In genomic region chr7:90563286-90563685, GRCh38 we compare ENCODE assay signal across 17 cellular contexts. TPM values are rescaled to one million over a fixed set of nuclear protein-coding genes. Genes with fewer than 3 reads are reported as not detected.
A peak's percentile ranks its signal among the peaks of the same experiment; 100 is the strongest.
DNase-seq lines count a peak whose midpoint lies in the region; ATAC-seq and TF ChIP-seq lines count a peak whose summit lies in the region.
"Had no signal": no experiment of that assay in that cellular context is flagged by ENCODE, and none has a peak within 500 bp of the region (broad histone marks: within the 10 kb centered on the region; RNA-seq: fewer than 3 reads in every experiment).

No MANE protein-coding gene starts in this region.

- no peaks in the 10 kb centered on the region for H3K27me3 ChIP-seq in foreskin keratinocyte
- H3K27me3 ChIP-seq: SJCRH30 had no signal

- no peaks in the 10 kb centered on the region for H3K4me1 ChIP-seq in foreskin keratinocyte
- H3K4me1 ChIP-seq: SJCRH30 had no signal

- H3K27ac ChIP-seq in foreskin keratinocyte, result no peak overlapping the region
- H3K27ac ChIP-seq: PC-9, SJCRH30 had no signal

- no peak for ATAC-seq in foreskin keratinocyte

- DNase-seq in NCI-H1436 (lab: John Stamatoyannopoulos, UW) (peak; percentile 34), NCI-H1436 treated with DMSO at 0.1 percent for 48 hours (lab: John Stamatoyannopoulos, UW) (no peak), NCI-H2029 treated with DMSO at 0.1 percent for 48 hours (lab: John Stamatoyannopoulos, UW) (peak; percentile 26), fibroblast of gingiva (ENCODE audit: low read depth) (peak; percentile 86), epidermal melanocyte (ENCODE audit: insufficient read length, low spot score) (no peak), NK-92 (lab: John Stamatoyannopoulos, UW; ENCODE audit: unreplicated experiment) (no peak), foreskin keratinocyte (no peak)
- DNase-seq: COR-L47, DND-41, GOT3, KBM-7, NCI-H146, NCI-H2171, NCI-H446, NCI-H69, PC-9, SJCRH30 had no signal

- TF ChIP-seq CTCF in foreskin keratinocyte (conservative IDR thresholded peaks at IDR 0.05), result no peak

RNA-seq across cellular contexts. Expression of gene CDK14, which starts 32.8 kb away (rescaled TPM):
- total RNA-seq in foreskin keratinocyte, result 8.1 and 9.5 TPM in 2 replicates
- polyA plus RNA-seq in foreskin keratinocyte, result 1.7 and 1.8 TPM in 2 replicates

Comparison
In these comparisons a context has a peak if more than half of its experiments do, and no peak if none do; other contexts are left out.
1. DNase-seq: peak in NCI-H1436 (single experiment), NCI-H2029 treated with DMSO at 0.1 percent for 48 hours (single experiment) and fibroblast of gingiva (single experiment); none in NCI-H1436 treated with DMSO at 0.1 percent for 48 hours (single experiment), epidermal melanocyte (single experiment), NK-92 (single experiment) and foreskin keratinocyte (0 of 2).